9 cellular contexts compared by ENCODE assay signal in the genomic region with DNA sequence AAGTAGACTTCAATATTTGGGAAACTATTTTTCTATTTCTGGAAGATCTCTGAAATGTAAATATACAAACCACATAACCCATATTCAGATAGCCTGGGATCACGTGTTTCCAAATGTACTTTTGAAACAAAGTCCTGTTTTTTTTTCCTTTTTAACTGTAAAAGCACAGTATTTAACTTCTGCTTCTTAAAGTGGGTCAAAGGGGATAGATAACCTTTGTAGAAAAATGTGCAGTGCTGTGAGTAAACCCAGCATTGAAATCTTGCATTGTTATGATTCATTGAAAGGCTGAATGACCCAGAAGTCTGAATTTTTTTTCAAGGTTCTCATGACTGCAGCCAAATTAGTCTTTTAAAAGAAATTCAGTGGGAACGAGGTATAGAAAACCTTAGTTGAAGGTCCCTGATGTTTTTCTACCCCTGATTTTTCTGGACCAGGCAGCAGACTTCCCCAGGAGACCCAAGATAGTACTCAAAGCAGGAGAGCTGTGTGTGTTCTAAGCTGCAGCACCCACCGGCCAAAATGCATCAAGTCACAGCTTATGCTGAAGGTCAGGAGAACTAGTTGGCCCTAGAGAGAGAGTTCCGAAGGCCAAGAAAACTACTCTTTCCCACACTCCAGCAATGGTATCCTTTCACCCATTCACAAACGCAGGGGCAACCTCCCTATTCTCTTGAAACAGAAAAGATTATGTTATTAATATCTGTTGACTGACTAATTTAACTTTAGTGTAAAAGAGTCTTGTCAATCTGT. TPM values are rescaled to one million over a fixed set of nuclear protein-coding genes. Genes with fewer than 3 reads are reported as not detected.
DNase-seq lines count a peak whose midpoint lies in the region; ATAC-seq, FAIRE-seq and TF ChIP-seq lines count a peak whose summit lies in the region.
"Had no signal": no experiment of that assay in that cellular context is flagged by ENCODE, and none has a peak within 500 bp of the region (broad histone marks: within the 10 kb centered on the region; RNA-seq: fewer than 3 reads in every experiment).

No MANE protein-coding gene starts in this region.

- peak overlapping the region in 2 of 12 donors; percentile 8 to 20 for H3K4me3 ChIP-seq in heart left ventricle
- no peak overlapping the region for H3K4me3 ChIP-seq in effector memory CD4-positive, alpha-beta T cell (ENCODE audit: insufficient read depth, low read depth, low read length, poor library complexity, severe bottlenecking)

- peak; percentile 23 for FAIRE-seq in GM12891 (lab: Jason Lieb, UNC)

- TF ChIP-seq CTCF in heart left ventricle (IDR thresholded peaks at IDR 0.05) = no peak

- no peaks in the 10 kb centered on the region for H3K36me3 Mint-ChIP-seq in T-helper 17 cell (ENCODE audit: low read depth)

- TF ChIP-seq POLR2A in GM12891 (IDR thresholded peaks at IDR 0.05; ENCODE audit: low read depth, low read length) (no peak), heart left ventricle (IDR thresholded peaks at IDR 0.05) (no peak)

- no peaks in the 10 kb centered on the region for H3K36me3 ChIP-seq in heart left ventricle
- no peaks in the 10 kb centered on the region for H3K36me3 ChIP-seq in effector memory CD4-positive, alpha-beta T cell (ENCODE audit: control insufficient read depth, insufficient read depth, low read length)

- H3K27ac ChIP-seq in heart left ventricle = peak overlapping the region; percentile 15 to 85 (median 58)
- no peak overlapping the region for H3K27ac ChIP-seq in effector memory CD4-positive, alpha-beta T cell (ENCODE audit: insufficient read depth, low read length, poor library complexity, severe bottlenecking)

- intact Hi-C loops in heart left ventricle (cut with DNase I) (loop anchor here in 2 of 10 donors (5.0 kb wide), 1 partner anchor 42 kb away; no protein-coding TSS in a partner anchor), sciatic nerve (cut with DNase I) (no loop called here)

- peaks cover 44% of the 10 kb centered on the region for H3K4me1 Mint-ChIP-seq in T-helper 17 cell

- peaks cover 2 to 84% (median 29%) of the 10 kb centered on the region in 12 donors for H3K4me1 ChIP-seq in heart left ventricle
- H3K4me1 ChIP-seq in effector memory CD4-positive, alpha-beta T cell (ENCODE audit: control insufficient read depth, insufficient read depth, low read length, poor library complexity, severe bottlenecking) = peaks cover 27% of the 10 kb centered on the region

- H3K27me3 Mint-ChIP-seq in T-helper 17 cell = no peaks in the 10 kb centered on the region

- DNase-seq in GM12891 (ENCODE audit: insufficient read length, low spot score) (no peak), T-helper 17 cell (no peak), heart left ventricle (no peak), sciatic nerve (ENCODE audit: low spot score) (no peak), DMS53 (lab: John Stamatoyannopoulos, UW) (no peak), C1 segment of cervical spinal cord (lab: John Stamatoyannopoulos, UW) (no peak), ecto neural progenitor cell (ENCODE audit: low spot score) (no peak)
- DNase-seq in effector memory CD4-positive, alpha-beta T cell = no peak
- DNase-seq: amniotic stem cell had no signal

- WGBS in heart left ventricle, 4 donors = 49 to 66% (median 53%) methylated on average over 5 of the region's 5 CpGs

- no peaks in the 10 kb centered on the region for H3K9me3 ChIP-seq in T-helper 17 cell (ENCODE audit: control insufficient read depth, low read length, poor library complexity, severe bottlenecking)
- H3K9me3 ChIP-seq in heart left ventricle = peaks cover 0 to 3% (median 0%) of the 10 kb centered on the region in 12 donors
- no peaks in the 10 kb centered on the region for H3K9me3 ChIP-seq in effector memory CD4-positive, alpha-beta T cell (ENCODE audit: control insufficient read depth, low read length)

- H3K27ac Mint-ChIP-seq in T-helper 17 cell = peak overlapping the region; percentile 90

- H3K4me3 Mint-ChIP-seq in T-helper 17 cell = peak overlapping the region; percentile 63

- no peaks in the 10 kb centered on the region for H3K27me3 ChIP-seq in heart left ventricle
- H3K27me3 ChIP-seq in effector memory CD4-positive, alpha-beta T cell (replicated peaks; ENCODE audit: control insufficient read depth, insufficient read depth, low read length, poor library complexity, severe bottlenecking) = no peaks in the 10 kb centered on the region

- ATAC-seq in T-helper 17 cell (peak; percentile 25), heart left ventricle (peak in 3 of 4 donors; percentile 53 to 71 (median 55)), sciatic nerve (peak; percentile 48)

TF ChIP-seq in GM12891, 5 proteins besides CTCF, POLR2A, EP300 and RAD21:
- TF ChIP-seq TAF1 (IDR thresholded peaks at IDR 0.05; ENCODE audit: low read depth, low read length) (no peak), POLR2AphosphoS5 (IDR thresholded peaks at IDR 0.05; ENCODE audit: low read depth, low read length) (no peak)

RNA-seq across cellular contexts. Expression of a gene that starts 43.6 kb away (rescaled TPM):
- polyA plus RNA-seq in GM12891 (2012; ENCODE audit: low read depth, missing spikeins) = 5.9 TPM
- 10 to 100 TPM; 11.8 to 17.6 TPM for total RNA-seq in T-helper 17 cell
- total RNA-seq in heart left ventricle = 10 to 100 TPM in 2 of 9 donors, 1 to 10 TPM in 7; 4.3 to 17.6 (median 6.3) TPM
- polyA plus RNA-seq in heart left ventricle = 1 to 10 TPM; 1.9 to 3.2 TPM
- total RNA-seq in sciatic nerve = 22.5 TPM

RNA-seq across cellular contexts. Expression of a gene that starts 44.4 kb away (rescaled TPM):
- polyA plus RNA-seq in GM12891 (2012; ENCODE audit: low read depth, missing spikeins) = 55.6 TPM
- total RNA-seq in T-helper 17 cell (100 to 1,000 TPM in 1 of 2 donors, 10 to 100 TPM in 1; 78.1 to 108 TPM), heart left ventricle (10 to 100 TPM in 2 of 9 donors, 1 to 10 TPM in 7; 6.3 to 32.6 (median 8.4) TPM), sciatic nerve (69.4 TPM)
- 1 to 10 TPM; 2.5 to 6.2 TPM for polyA plus RNA-seq in heart left ventricle
